In the genomic region with DNA sequence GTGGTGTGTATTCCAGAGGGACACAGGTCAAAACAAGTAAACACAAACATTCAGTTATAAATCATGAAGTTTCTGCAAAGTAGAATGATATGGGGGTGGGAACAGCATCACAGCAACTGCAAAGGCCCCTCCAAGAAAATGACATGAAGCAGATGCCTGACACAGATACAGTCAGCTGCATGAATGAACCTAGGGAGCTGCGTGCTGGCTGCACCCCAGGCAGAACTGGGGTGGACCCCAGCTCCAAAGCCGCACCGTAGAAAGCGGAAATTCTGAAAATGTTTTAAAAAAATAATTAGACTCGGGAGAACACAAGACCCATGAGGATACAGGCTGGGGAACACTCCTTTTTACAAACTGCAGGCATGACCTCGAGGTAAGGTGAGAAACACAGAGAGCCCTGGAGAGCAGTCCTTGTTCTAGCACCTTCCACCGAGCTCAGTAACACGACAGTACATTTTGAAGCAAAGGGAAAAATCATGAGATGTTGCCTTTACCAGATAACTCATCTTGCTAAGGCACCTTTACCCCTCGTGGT, we compare ENCODE assay signal across 29 cellular contexts.
"Had no signal": no experiment of that assay in that cellular context is flagged by ENCODE, and none has a peak within 500 bp of the region (broad histone marks: within the 10 kb centered on the region; RNA-seq: fewer than 3 reads in every experiment).

No MANE protein-coding gene starts in this region.

- H3K27me3 ChIP-seq: brain microvascular endothelial cell, foreskin keratinocyte, left lung, ovary, suprapubic skin, tibial nerve had no signal

- H3K36me3 ChIP-seq: brain microvascular endothelial cell, esophagus muscularis mucosa, heart left ventricle, left lung, lower lobe of right lung, ovary, suprapubic skin, tibial nerve had no signal

- ATAC-seq: heart left ventricle; left lung; lower lobe of right lung; naive thymus-derived CD4-positive, alpha-beta T cell; sciatic nerve; stimulated activated memory B cell treated with anti-CD40 and anti-IgM and Interleukin-4, amounts not matched to agents 10 μg/mL and 1 μg/mL and 100 μg/mL, for 72 hours had no signal

- FAIRE-seq: astrocyte, TTC549 had no signal

- H3K9me3 ChIP-seq: esophagus muscularis mucosa, heart left ventricle, left lung, lower lobe of right lung, ovary, suprapubic skin, tibial nerve had no signal

- H3K27ac ChIP-seq: brain microvascular endothelial cell, esophagus muscularis mucosa, foreskin keratinocyte, heart left ventricle, left lung, lower lobe of right lung, ovary, skin epidermis, suprapubic skin had no signal

- H3K4me3 ChIP-seq: esophagus muscularis mucosa, heart left ventricle, left lung, lower lobe of right lung, ovary, skin epidermis, suprapubic skin, tibial nerve had no signal

- DNase-seq: activated CD4-positive, alpha-beta memory T cell treated with anti-CD3 and anti-CD28 coated beads, Interleukin-2, amount 10 ng/mL, durations not matched to agents 7 days and 5 days; activated CD4-positive, alpha-beta T cell treated with anti-CD3 and anti-CD28 coated beads, Interleukin-2, amount 10 ng/mL, durations not matched to agents 24 days and 14 days; activated CD4-positive, CD25-positive, alpha-beta regulatory T cell treated with anti-CD3 and anti-CD28 coated beads, Interleukin-2, amount 50 U/mL, for 72 hours; activated CD8-positive, alpha-beta memory T cell treated with anti-CD3 and anti-CD28 coated beads, Interleukin-2, amount 50 U/mL, for 48 hours; activated gamma-delta T cell; activated naive CD4-positive, alpha-beta T cell treated with anti-CD3 and anti-CD28 coated beads, Interleukin-2, amount 50 U/mL, for 16 hours; activated T-cell treated with anti-CD3 and anti-CD28 coated beads, Interleukin-2, amount 50 U/mL, for 24 hours; amniotic stem cell; brain microvascular endothelial cell; endodermal cell; foreskin keratinocyte; heart left ventricle; kidney glomerular epithelial cell; left lung; lower lobe of right lung; naive thymus-derived CD4-positive, alpha-beta T cell; ovary; retina; stimulated activated CD4-positive, alpha-beta T cell treated with anti-CD3 and anti-CD28 coated beads, Interleukin-4, amount 100 ng/mL, for 4 hours; stimulated activated CD8-positive, alpha-beta memory T cell treated with anti-CD3 and anti-CD28 coated beads, Interleukin-4, amount 100 ng/mL, for 48 hours; T-helper 9 cell had no signal

- H3K4me1 ChIP-seq: foreskin keratinocyte, heart left ventricle, left lung, lower lobe of right lung, suprapubic skin, tibial nerve had no signal
